Comparison of ENCODE assay signal across 23 cellular contexts in genomic region chr2:189526936-189527654, GRCh38. TPM values are rescaled to one million over a fixed set of nuclear protein-coding genes. Genes with fewer than 3 reads are reported as not detected.
DNase-seq lines count a peak whose midpoint lies in the region; ATAC-seq, FAIRE-seq and TF ChIP-seq lines count a peak whose summit lies in the region.
"Had no signal": no experiment of that assay in that cellular context is flagged by ENCODE, and none has a peak within 500 bp of the region (broad histone marks: within the 10 kb centered on the region; RNA-seq: fewer than 3 reads in every experiment).

No MANE protein-coding gene starts in this region.

- TF ChIP-seq CTCF in HepG2 (CRISPR knock-in tag; IDR thresholded peaks at IDR 0.05) (no peak), Caco-2 (IDR thresholded peaks at IDR 0.05; ENCODE audit: insufficient read depth in 1 of 2, low read depth in 1 of 2, low read length in 1 of 2, severe bottlenecking in 1 of 2, unreplicated experiment in 1 of 2) (no peak)

- H3K4me1 ChIP-seq in HepG2 (ENCODE audit: insufficient read depth, low read length): peaks cover 44% of the 10 kb centered on the region
- no peaks in the 10 kb centered on the region for H3K4me1 ChIP-seq in rectal smooth muscle tissue (ENCODE audit: control insufficient read depth, insufficient read depth, low read length)
- H3K4me1 ChIP-seq in Caco-2: peaks cover 31% of the 10 kb centered on the region

- no peak overlapping the region for H3K4me3 ChIP-seq in HepG2 (replicated peaks in 1 of 3; ENCODE audit: insufficient read depth in 1 of 3, low read depth in 2 of 3, low read length in 3 of 3)
- H3K4me3 ChIP-seq in rectal smooth muscle tissue (ENCODE audit: low read length): peak overlapping the region; percentile 22
- H3K4me3 ChIP-seq in Caco-2 (ENCODE audit: low read depth, low read length): no peak overlapping the region
- H3K4me3 ChIP-seq: body of pancreas, HAP-1, sigmoid colon had no signal

- intact Hi-C loops in left ventricle myocardium superior (cut with micrococcal nuclease) (no loop called here), cardiac septum (cut with DNase I) (no loop called here), HepG2 (cut with micrococcal nuclease; ENCODE audit: unreplicated experiment) (no loop called here), Caco-2 (cut with micrococcal nuclease; ENCODE audit: unreplicated experiment) (no loop called here)

- peak overlapping the region; percentile 28 for H2AFZ ChIP-seq in HepG2 (ENCODE audit: low read length)

- DNase-seq in left ventricle myocardium superior (no peak), cardiac septum (ENCODE audit: low spot score) (no peak), HepG2 (ENCODE audit: low spot score) (no peak), GM03348 (ENCODE audit: low spot score) (no peak), Caco-2 (no peak)
- DNase-seq in stimulated activated CD4-positive, alpha-beta T cell treated with anti-CD3 and anti-CD28 coated beads, Interleukin-15, amount 100 ng/mL, for 24 hours: no peak
- DNase-seq: activated CD4-positive, alpha-beta T cell treated with anti-CD3 and anti-CD28 coated beads, Interleukin-2, amount 10 ng/mL, durations not matched to agents 24 days and 14 days; activated CD8-positive, alpha-beta memory T cell treated with anti-CD3 and anti-CD28 coated beads, Interleukin-2, amount 50 U/mL, for 48 hours; activated naive CD4-positive, alpha-beta T cell treated with Interleukin-2 at 50 U/mL for 16 hours; body of pancreas; cortex of kidney; DMS153; NCI-H1436 treated with DMSO at 0.1 percent for 48 hours; NCI-H2227 treated with DMSO at 0.1 percent for 48 hours; sigmoid colon; stimulated activated CD4-positive, alpha-beta T cell treated with anti-CD3 and anti-CD28 coated beads, Interleukin-4, amount 100 ng/mL, for 1 hour had no signal

- TF ChIP-seq POLR2A in HepG2 (IDR thresholded peaks at IDR 0.05; ENCODE audit: insufficient read depth in 1 of 2, low read depth in 2 of 2, low read length in 2 of 2): no peak

- H4K20me1 ChIP-seq in HepG2 (ENCODE audit: insufficient read depth, low read length): no peaks in the 10 kb centered on the region

- no peak for TF ChIP-seq RAD21 in HepG2 (CRISPR knock-in tag; IDR thresholded peaks at IDR 0.05)

- H3K36me3 ChIP-seq in HepG2 (replicated peaks in 1 of 2; ENCODE audit: control insufficient read depth in 1 of 2, insufficient read depth in 2 of 2, low read length in 2 of 2) (no peaks in the 10 kb centered on the region), rectal smooth muscle tissue (ENCODE audit: control insufficient read depth, insufficient read depth, low read length) (no peaks in the 10 kb centered on the region), Caco-2 (ENCODE audit: control insufficient read depth, insufficient read depth, low read length) (no peaks in the 10 kb centered on the region)
- H3K36me3 ChIP-seq: HAP-1, sigmoid colon had no signal

- H3K4me1 Mint-ChIP-seq in Caco-2 (ENCODE audit: low read depth, unreplicated experiment): peaks cover 7% of the 10 kb centered on the region
- H3K4me1 Mint-ChIP-seq: activated CD4-positive, alpha-beta T cell treated with anti-CD3 and anti-CD28 coated beads, Interleukin-2, amount 10 ng/mL, durations not matched to agents 24 days and 14 days; memory B cell had no signal

- no peaks in the 10 kb centered on the region for H3K27me3 Mint-ChIP-seq in Caco-2 (ENCODE audit: insufficient read depth, unreplicated experiment)

- BruUV-seq in HepG2 (replicated peaks; lab: Mats Ljungman, UMichigan) (no TSS peak), Caco-2 (replicated peaks; lab: Mats Ljungman, UMichigan) (no TSS peak)

- peak overlapping the region; percentile 19; the same call in 1 of the 2 replicates for H3K4me2 ChIP-seq in HepG2 (ENCODE audit: low read depth, low read length)

- H3K27ac ChIP-seq in HepG2 (ENCODE audit: extremely low read length, insufficient read depth, low read length) (no peak overlapping the region), rectal smooth muscle tissue (ENCODE audit: low read depth, low read length) (no peak overlapping the region)
- H3K27ac ChIP-seq: body of pancreas, epithelial cell of prostate, sigmoid colon had no signal

- no peak overlapping the region for H3K27ac Mint-ChIP-seq in Caco-2 (ENCODE audit: unreplicated experiment)
- H3K27ac Mint-ChIP-seq: activated CD4-positive, alpha-beta T cell treated with anti-CD3 and anti-CD28 coated beads, Interleukin-2, amount 10 ng/mL, durations not matched to agents 24 days and 14 days; memory B cell had no signal

- CTCF ChIA-PET in HepG2 (lab: Yijun Ruan, JAX; ENCODE audit: low intra/inter-chr PET ratio, low total read pairs) (no interaction called here), Caco-2 (lab: Charles Lee) (no interaction called here)

- WGBS in HepG2 (ENCODE audit: low lambda C conversion rate): 70% methylated on average over 14 of the region's 14 CpGs

- H3K36me3 Mint-ChIP-seq in Caco-2 (ENCODE audit: insufficient read depth, unreplicated experiment): no peaks in the 10 kb centered on the region
- H3K36me3 Mint-ChIP-seq: memory B cell had no signal

- no peak for FAIRE-seq in HepG2 (lab: Jason Lieb, UNC)
- FAIRE-seq: A204.1, RCC 7860 had no signal

- no peak overlapping the region for H3K4me3 Mint-ChIP-seq in Caco-2 (ENCODE audit: unreplicated experiment)
- H3K4me3 Mint-ChIP-seq: activated CD4-positive, alpha-beta T cell treated with anti-CD3 and anti-CD28 coated beads, Interleukin-2, amount 10 ng/mL, durations not matched to agents 24 days and 14 days; memory B cell had no signal

- no peaks in the 10 kb centered on the region for H3K27me3 ChIP-seq in HepG2 (ENCODE audit: control insufficient read depth in 1 of 2, insufficient read depth in 2 of 2, low read length in 2 of 2)
- no peaks in the 10 kb centered on the region for H3K27me3 ChIP-seq in rectal smooth muscle tissue (ENCODE audit: control insufficient read depth, insufficient read depth, low read length)
- no peaks in the 10 kb centered on the region for H3K27me3 ChIP-seq in Caco-2 (replicated peaks; ENCODE audit: control insufficient read depth, insufficient read depth, low read length)
- H3K27me3 ChIP-seq: body of pancreas, sigmoid colon had no signal

- H3K9ac ChIP-seq in HepG2 (ENCODE audit: insufficient read depth, low read depth, low read length): no peak overlapping the region
- H3K9ac ChIP-seq in rectal smooth muscle tissue (ENCODE audit: low read length): no peak overlapping the region

- TF ChIP-seq EP300 in HepG2 (IDR thresholded peaks at IDR 0.05; ENCODE audit: low read depth in 2 of 2, low read length in 2 of 2): no peak
- TF ChIP-seq EP300 in HepG2 (CRISPR knock-in tag; IDR thresholded peaks at IDR 0.05; ENCODE audit: borderline replicate concordance): no peak

- POLR2A ChIA-PET in HepG2 (lab: Yijun Ruan, JAX): interaction anchor here (1.0 kb wide), 1 partner anchor 53 kb away, joined by 4 read pairs; the partner anchor contains the start of gene SLC40A1
- POLR2A ChIA-PET in Caco-2 (lab: Charles Lee): interaction anchor here (0.6 kb wide), 1 partner anchor 53 kb away, joined by 3 read pairs; the partner anchor contains the start of gene SLC40A1

- peak; percentile 19 for ATAC-seq in left ventricle myocardium superior
- ATAC-seq in HepG2: no peak
- no peak for ATAC-seq in HG02852 (IDR thresholded peaks at IDR 0.05; ENCODE audit: unreplicated experiment)
- ATAC-seq: body of pancreas had no signal

- no peaks in the 10 kb centered on the region for H3K9me3 ChIP-seq in HepG2 (ENCODE audit: low read length)
- no peaks in the 10 kb centered on the region for H3K9me3 ChIP-seq in Caco-2
- H3K9me3 ChIP-seq: body of pancreas, HAP-1, sigmoid colon had no signal

- no peaks in the 10 kb centered on the region for H3K79me2 ChIP-seq in HepG2 (ENCODE audit: insufficient read depth, low read length)

- H3K9me3 Mint-ChIP-seq in Caco-2 (ENCODE audit: unreplicated experiment): peaks cover 7% of the 10 kb centered on the region
- H3K9me3 Mint-ChIP-seq: activated CD4-positive, alpha-beta T cell treated with anti-CD3 and anti-CD28 coated beads, Interleukin-2, amount 10 ng/mL, durations not matched to agents 24 days and 14 days; memory B cell had no signal

- in situ Hi-C loops in HepG2 (cut with HindIII; ENCODE audit: extremely low pct_ligation_motif_present, low pct_unique_long_range_greater_than_20kb): no loop called here

TF ChIP-seq in HepG2, 621 proteins besides CTCF, POLR2A, EP300 and RAD21 (continues in another document):
- no peak for TF ChIP-seq ZNF451 (CRISPR knock-in tag; IDR thresholded peaks at IDR 0.05)
- TF ChIP-seq, protein P1, sequence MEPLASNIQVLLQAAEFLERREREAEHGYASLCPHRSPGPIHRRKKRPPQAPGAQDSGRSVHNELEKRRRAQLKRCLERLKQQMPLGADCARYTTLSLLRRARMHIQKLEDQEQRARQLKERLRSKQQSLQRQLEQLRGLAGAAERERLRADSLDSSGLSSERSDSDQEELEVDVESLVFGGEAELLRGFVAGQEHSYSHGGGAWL (CRISPR knock-in tag; IDR thresholded peaks at IDR 0.05): no peak

RNA-seq across cellular contexts. Expression of gene SLC40A1, which starts 53.5 kb away (rescaled TPM):
- total RNA-seq in left ventricle myocardium superior: 57.5 TPM
- 30.3 TPM for total RNA-seq in cardiac septum
- 10.6 and 19.2 TPM in 2 replicates for total RNA-seq in HepG2 (2016; rRNA removed; fragmentation: Illumina TruSeq; extraction: Trizol)
- 2.5 and 3.1 TPM in 2 replicates for total RNA-seq in HepG2 (2016; cell fraction: cytosol; rRNA removed; fragmentation: Illumina TruSeq; extraction: Trizol; ENCODE audit: low read depth)
- total RNA-seq in HepG2 (2016; cell fraction: insoluble cytoplasmic fraction; rRNA removed; fragmentation: Illumina TruSeq; extraction: Trizol): 10.6 and 17.6 TPM in 2 replicates
- 20.1 and 24.4 TPM in 2 replicates for total RNA-seq in HepG2 (2016; cell fraction: membrane; rRNA removed; fragmentation: Illumina TruSeq; extraction: Trizol)
- 9.0 and 10.7 TPM in 2 replicates for total RNA-seq in HepG2 (2016; cell fraction: nucleus; rRNA removed; fragmentation: Illumina TruSeq; extraction: Trizol)
- polyA plus RNA-seq in HepG2 (2011; rRNA removed): 21.4 and 24.9 TPM in 2 replicates
- polyA plus RNA-seq in HepG2 (2011; cell fraction: cytosol; rRNA removed): 14.9 and 22.6 TPM in 2 replicates
- 12.3 and 12.6 TPM in 2 replicates for polyA plus RNA-seq in HepG2 (2011; cell fraction: nucleus; rRNA removed)
- polyA plus RNA-seq in HepG2 (2012): 35.5 and 45.2 TPM in 2 replicates
- polyA plus RNA-seq in HepG2 (2016; cell fraction: cytosol; fragmentation: Illumina TruSeq; extraction: Trizol; ENCODE audit: low read depth): 3.4 and 3.6 TPM in 2 replicates
- 19.5 and 21.2 TPM in 2 replicates for polyA plus RNA-seq in HepG2 (2016; cell fraction: insoluble cytoplasmic fraction; fragmentation: Illumina TruSeq; extraction: Trizol; ENCODE audit: low read depth)
- 19.1 and 22.9 TPM in 2 replicates for polyA plus RNA-seq in HepG2 (2016; cell fraction: membrane; fragmentation: Illumina TruSeq; extraction: Trizol; ENCODE audit: low read depth)
- polyA plus RNA-seq in HepG2 (2016; cell fraction: nucleus; fragmentation: Illumina TruSeq; extraction: Trizol; ENCODE audit: insufficient read depth, low read depth): 12.8 and 14.3 TPM in 2 replicates
- 0.47 and 45.0 TPM in 2 replicates for polyA minus RNA-seq in HepG2 (2011; rRNA and poly(A)+ RNA removed; ENCODE audit: low replicate concordance)
- polyA minus RNA-seq in HepG2 (2011; cell fraction: cytosol; rRNA and poly(A)+ RNA removed): 26.4 and 29.2 TPM in 2 replicates
- 33.1 and 37.5 TPM in 2 replicates for polyA minus RNA-seq in HepG2 (2011; cell fraction: nucleus; rRNA and poly(A)+ RNA removed)
- 78.1 and 109 TPM in 2 replicates for total RNA-seq in Caco-2 (2022)
